ENCODE assay signal across 11 cellular contexts in genomic region chr1:91752324-91752723, GRCh38.
A peak's percentile ranks its signal among the peaks of the same experiment; 100 is the strongest.
DNase-seq lines count a peak whose midpoint lies in the region; ATAC-seq and TF ChIP-seq lines count a peak whose summit lies in the region.
"Had no signal": no experiment of that assay in that cellular context is flagged by ENCODE, and none has a peak within 500 bp of the region (broad histone marks: within the 10 kb centered on the region; RNA-seq: fewer than 3 reads in every experiment).

No MANE protein-coding gene starts in this region.

- peaks cover 6% of the 10 kb centered on the region for H3K36me3 ChIP-seq in suprapubic skin
- H3K36me3 ChIP-seq in naive thymus-derived CD4-positive, alpha-beta T cell (ENCODE audit: control insufficient read depth in 2 of 3, insufficient read depth in 3 of 3, low read length in 3 of 3), result no peaks in the 10 kb centered on the region
- H3K36me3 ChIP-seq: WERI-Rb-1 had no signal

- no peak for TF ChIP-seq CTCF in suprapubic skin (IDR thresholded peaks at IDR 0.05)

- no peak for TF ChIP-seq POLR2A in suprapubic skin (IDR thresholded peaks at IDR 0.05)

- peak; percentile 53 for ATAC-seq in HG02678 (IDR thresholded peaks at IDR 0.05; ENCODE audit: unreplicated experiment)
- ATAC-seq in naive thymus-derived CD4-positive, alpha-beta T cell, result no peak

- CTCF ChIA-PET in activated naive CD4-positive, alpha-beta T cell treated with anti-CD3 and anti-CD28 coated beads for 36 hours (lab: Charles Lee), result interaction anchor here (0.7 to 1.2 kb wide), 4 partner anchors 51 to 240 kb away, joined by 3 to 5 read pairs (median 3); no protein-coding TSS in a partner anchor
- CTCF ChIA-PET in activated CD4-positive, alpha-beta memory T cell treated with anti-CD3 and anti-CD28 coated beads for 36 hours (lab: Charles Lee), result interaction anchor here (1.0 to 1.7 kb wide), 2 partner anchors 21 to 229 kb away, joined by 3 to 4 read pairs; no protein-coding TSS in a partner anchor
- CTCF ChIA-PET in naive thymus-derived CD4-positive, alpha-beta T cell (lab: Charles Lee), result no interaction called here

- H3K27ac Mint-ChIP-seq in activated naive CD4-positive, alpha-beta T cell treated with anti-CD3 and anti-CD28 coated beads for 36 hours, result peak overlapping the region; percentile 58
- peak overlapping the region; percentile 51 for H3K27ac Mint-ChIP-seq in activated CD4-positive, alpha-beta memory T cell treated with anti-CD3 and anti-CD28 coated beads for 36 hours
- H3K27ac Mint-ChIP-seq in naive thymus-derived CD4-positive, alpha-beta T cell, result no peak overlapping the region

- H3K27ac ChIP-seq in suprapubic skin, result peak overlapping the region; percentile 58
- no peak overlapping the region for H3K27ac ChIP-seq in naive thymus-derived CD4-positive, alpha-beta T cell (ENCODE audit: low read depth, low read length)
- H3K27ac ChIP-seq: WERI-Rb-1 had no signal

- H3K27me3 ChIP-seq in suprapubic skin, result no peaks in the 10 kb centered on the region
- H3K27me3 ChIP-seq in naive thymus-derived CD4-positive, alpha-beta T cell (ENCODE audit: control insufficient read depth in 2 of 2, insufficient read depth in 2 of 2, low read length in 2 of 2), result no peaks in the 10 kb centered on the region

- 80% methylated on average over 2 of the region's 2 CpGs for WGBS in suprapubic skin

- H3K27me3 Mint-ChIP-seq in activated naive CD4-positive, alpha-beta T cell treated with anti-CD3 and anti-CD28 coated beads for 36 hours (ENCODE audit: low read depth), result peaks cover 4% of the 10 kb centered on the region
- no peaks in the 10 kb centered on the region for H3K27me3 Mint-ChIP-seq in activated CD4-positive, alpha-beta memory T cell treated with anti-CD3 and anti-CD28 coated beads for 36 hours
- peaks cover 0 to 2% (median 0%) of the 10 kb centered on the region in 5 donors for H3K27me3 Mint-ChIP-seq in naive thymus-derived CD4-positive, alpha-beta T cell

- H3K4me3 Mint-ChIP-seq in activated naive CD4-positive, alpha-beta T cell treated with anti-CD3 and anti-CD28 coated beads for 36 hours, result no peak overlapping the region
- H3K4me3 Mint-ChIP-seq in activated CD4-positive, alpha-beta memory T cell treated with anti-CD3 and anti-CD28 coated beads for 36 hours, result no peak overlapping the region
- peak overlapping the region in 1 of 10 donors; percentile 6 for H3K4me3 Mint-ChIP-seq in naive thymus-derived CD4-positive, alpha-beta T cell
- H3K4me3 Mint-ChIP-seq: naive B cell had no signal

- H3K4me1 ChIP-seq in suprapubic skin, result peaks cover 64% of the 10 kb centered on the region
- peaks cover 0 to 22% of the 10 kb centered on the region in 2 donors for H3K4me1 ChIP-seq in naive thymus-derived CD4-positive, alpha-beta T cell (ENCODE audit: control insufficient read depth in 2 of 2, insufficient read depth in 2 of 2, low read length in 2 of 2)

- H3K9me3 ChIP-seq in suprapubic skin, result no peaks in the 10 kb centered on the region
- peaks cover 0 to under 1% (median 0%) of the 10 kb centered on the region in 3 experiments for H3K9me3 ChIP-seq in naive thymus-derived CD4-positive, alpha-beta T cell (ENCODE audit: control insufficient read depth in 2 of 3, low read length in 3 of 3)

- no peak overlapping the region for H3K4me3 ChIP-seq in suprapubic skin
- no peak overlapping the region for H3K4me3 ChIP-seq in naive thymus-derived CD4-positive, alpha-beta T cell (ENCODE audit: low read length)

- peaks cover 6% of the 10 kb centered on the region for H3K9me3 Mint-ChIP-seq in activated naive CD4-positive, alpha-beta T cell treated with anti-CD3 and anti-CD28 coated beads for 36 hours
- peaks cover 7% of the 10 kb centered on the region for H3K9me3 Mint-ChIP-seq in activated CD4-positive, alpha-beta memory T cell treated with anti-CD3 and anti-CD28 coated beads for 36 hours
- peaks cover 0 to 11% (median under 1%) of the 10 kb centered on the region in 11 donors for H3K9me3 Mint-ChIP-seq in naive thymus-derived CD4-positive, alpha-beta T cell

- peaks cover 37% of the 10 kb centered on the region for H3K4me1 Mint-ChIP-seq in activated naive CD4-positive, alpha-beta T cell treated with anti-CD3 and anti-CD28 coated beads for 36 hours (ENCODE audit: low read depth)
- peaks cover 45% of the 10 kb centered on the region for H3K4me1 Mint-ChIP-seq in activated CD4-positive, alpha-beta memory T cell treated with anti-CD3 and anti-CD28 coated beads for 36 hours (ENCODE audit: low read depth)
- peaks cover 0 to 27% (median 0%) of the 10 kb centered on the region in 7 donors for H3K4me1 Mint-ChIP-seq in naive thymus-derived CD4-positive, alpha-beta T cell
- H3K4me1 Mint-ChIP-seq: naive B cell had no signal

- intact Hi-C loops in activated naive CD4-positive, alpha-beta T cell treated with anti-CD3 and anti-CD28 coated beads for 36 hours (cut with micrococcal nuclease), result loop anchor here (2.0 to 5.0 kb wide), 4 partner anchors 204 to 830 kb away; partner anchors contain the start of gene ZNF644
- intact Hi-C loops in activated CD4-positive, alpha-beta memory T cell treated with anti-CD3 and anti-CD28 coated beads for 36 hours (cut with micrococcal nuclease), result loop anchor here (5.0 kb wide), 2 partner anchors 175 to 835 kb away; no protein-coding TSS in a partner anchor
- intact Hi-C loops in naive thymus-derived CD4-positive, alpha-beta T cell (cut with micrococcal nuclease), result no loop called here

- DNase-seq in activated naive CD4-positive, alpha-beta T cell treated with anti-CD3 and anti-CD28 coated beads for 36 hours, result peak; percentile 18
- DNase-seq in activated naive CD4-positive, alpha-beta T cell treated with anti-CD3 and anti-CD28 coated beads, Interleukin-2, amount 50 U/mL, for 16 hours, result no peak
- DNase-seq in activated CD4-positive, alpha-beta memory T cell treated with anti-CD3 and anti-CD28 coated beads for 36 hours, result peak; percentile 35
- DNase-seq in suprapubic skin (ENCODE audit: low spot score in 2 of 2) (no peak), NCI-H128 (lab: John Stamatoyannopoulos, UW; ENCODE audit: unreplicated experiment) (no peak), NCI-H2107 treated with DMSO at 0.1 percent for 48 hours (lab: John Stamatoyannopoulos, UW; ENCODE audit: unreplicated experiment) (no peak)
- DNase-seq in naive thymus-derived CD4-positive, alpha-beta T cell, result no peak
- DNase-seq: naive B cell, NCI-H82, WERI-Rb-1 had no signal

- peaks cover 11% of the 10 kb centered on the region for H3K36me3 Mint-ChIP-seq in activated naive CD4-positive, alpha-beta T cell treated with anti-CD3 and anti-CD28 coated beads for 36 hours (ENCODE audit: low read depth)
- H3K36me3 Mint-ChIP-seq in activated CD4-positive, alpha-beta memory T cell treated with anti-CD3 and anti-CD28 coated beads for 36 hours, result peaks cover 17% of the 10 kb centered on the region
- peaks cover under 1 to 29% (median 9%) of the 10 kb centered on the region in 5 donors for H3K36me3 Mint-ChIP-seq in naive thymus-derived CD4-positive, alpha-beta T cell
- H3K36me3 Mint-ChIP-seq: naive B cell had no signal

- POLR2A ChIA-PET in activated CD4-positive, alpha-beta memory T cell treated with anti-CD3 and anti-CD28 coated beads for 36 hours (lab: Charles Lee), result interaction anchor here (0.6 to 2.8 kb wide), 6 partner anchors 9 to 146 kb away, joined by 3 to 16 read pairs (median 4); no protein-coding TSS in a partner anchor
- POLR2A ChIA-PET in naive thymus-derived CD4-positive, alpha-beta T cell (lab: Charles Lee), result interaction anchor here (0.7 kb wide), 1 partner anchor 116 kb away, joined by 6 read pairs; no protein-coding TSS in a partner anchor

- no peak for TF ChIP-seq EP300 in suprapubic skin (IDR thresholded peaks at IDR 0.05)

Comparison
In these comparisons a context has a peak if more than half of its experiments do, and no peak if none do; other contexts are left out.
1. DNase-seq: peak in activated naive CD4-positive, alpha-beta T cell treated with anti-CD3 and anti-CD28 coated beads for 36 hours (single experiment) and activated CD4-positive, alpha-beta memory T cell treated with anti-CD3 and anti-CD28 coated beads for 36 hours (single experiment); none in activated naive CD4-positive, alpha-beta T cell treated with anti-CD3 and anti-CD28 coated beads, Interleukin-2, amount 50 U/mL, for 16 hours (single experiment), suprapubic skin (0 of 2), naive thymus-derived CD4-positive, alpha-beta T cell (0 of 9), NCI-H128 (single experiment) and NCI-H2107 treated with DMSO at 0.1 percent for 48 hours (single experiment).
2. H3K27ac Mint-ChIP-seq: peak in activated naive CD4-positive, alpha-beta T cell treated with anti-CD3 and anti-CD28 coated beads for 36 hours (single experiment) and activated CD4-positive, alpha-beta memory T cell treated with anti-CD3 and anti-CD28 coated beads for 36 hours (single experiment); none in naive thymus-derived CD4-positive, alpha-beta T cell (0 of 9).
3. intact Hi-C loops: an anchor here in activated naive CD4-positive, alpha-beta T cell treated with anti-CD3 and anti-CD28 coated beads for 36 hours (2.0 to 5.0 kb wide) and activated CD4-positive, alpha-beta memory T cell treated with anti-CD3 and anti-CD28 coated beads for 36 hours (5.0 kb wide); none called in naive thymus-derived CD4-positive, alpha-beta T cell.